In the genomic region with DNA sequence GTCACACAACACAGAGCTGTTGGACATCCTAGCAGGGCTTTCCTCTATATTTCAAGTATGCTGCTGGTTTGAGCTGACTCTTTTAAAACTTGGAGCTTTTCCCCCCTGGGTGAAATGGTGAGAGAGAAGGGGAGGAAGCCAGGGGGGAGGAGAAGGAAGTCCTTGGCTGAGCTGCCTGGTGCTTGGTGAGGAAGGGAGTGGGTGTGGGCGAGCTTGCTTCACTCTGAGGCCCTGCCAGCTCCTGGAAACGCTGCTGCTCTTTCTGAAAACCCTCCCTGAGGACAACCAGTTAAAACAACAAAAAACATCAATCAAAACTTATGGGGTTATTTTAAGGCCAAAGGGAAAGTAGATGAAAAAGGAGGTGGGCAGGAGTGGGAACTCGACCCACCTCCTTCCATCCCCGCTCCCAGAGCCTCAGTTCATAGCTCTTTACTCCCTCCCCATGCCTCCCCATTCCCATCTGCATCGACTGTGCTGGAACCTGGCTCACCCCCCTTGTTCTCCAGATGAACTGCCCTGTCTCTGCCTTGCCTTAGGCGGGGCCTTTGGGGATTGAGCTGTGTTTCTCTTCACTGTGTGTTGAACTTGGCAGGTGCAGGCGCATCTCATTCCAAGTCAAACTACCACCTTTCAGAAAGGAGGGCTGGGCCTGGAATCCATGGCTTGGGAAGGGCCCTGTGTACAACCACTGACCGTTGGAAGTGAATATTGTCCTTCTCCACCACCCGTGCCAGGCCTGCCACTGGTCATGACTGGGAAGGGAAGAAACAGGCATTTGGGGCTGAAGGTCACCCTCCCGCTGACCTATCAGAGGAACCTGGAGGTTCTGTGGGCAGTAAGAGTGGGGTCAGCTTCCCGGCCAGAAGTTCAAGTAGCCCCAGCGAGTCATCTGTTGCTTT, we compare ENCODE assay signal across 10 cellular contexts.
A peak's percentile ranks its signal among the peaks of the same experiment; 100 is the strongest.
DNase-seq lines count a peak whose midpoint lies in the region; ATAC-seq and TF ChIP-seq lines count a peak whose summit lies in the region.
"Had no signal": no experiment of that assay in that cellular context is flagged by ENCODE, and none has a peak within 500 bp of the region (broad histone marks: within the 10 kb centered on the region; RNA-seq: fewer than 3 reads in every experiment).

No MANE protein-coding gene starts in this region.

- H3K4me3 ChIP-seq in mammary epithelial cell (replicated peaks in 1 of 3; ENCODE audit: insufficient read depth in 1 of 3, low read depth in 2 of 3, low read length in 3 of 3) = no peak overlapping the region
- H3K4me3 ChIP-seq in left lung = no peak overlapping the region
- no peak overlapping the region for H3K4me3 ChIP-seq in sigmoid colon
- H3K4me3 ChIP-seq in H7 (ENCODE audit: insufficient read depth, low read depth, low read length) = no peak overlapping the region

- no peak overlapping the region for H3K4me3 Mint-ChIP-seq in activated T-cell treated with anti-CD3 and anti-CD28 coated beads, Interleukin-2, amount 50 U/mL, for 24 hours
- H3K4me3 Mint-ChIP-seq: activated B cell treated with CpG ODN at 0.5 μM for 24 hours; activated naive CD4-positive, alpha-beta T cell treated with anti-CD3 and anti-CD28 coated beads, Interleukin-2, amount 10 ng/mL, durations not matched to agents 7 days and 5 days had no signal

- in situ Hi-C loops in mammary epithelial cell (cut with MboI; ENCODE audit: low sequenced_read_pairs in 2 of 2) = no loop called here

- H3K9me3 Mint-ChIP-seq in activated T-cell treated with anti-CD3 and anti-CD28 coated beads, Interleukin-2, amount 50 U/mL, for 24 hours = no peaks in the 10 kb centered on the region
- H3K9me3 Mint-ChIP-seq: activated B cell treated with CpG ODN at 0.5 μM for 24 hours; activated naive CD4-positive, alpha-beta T cell treated with anti-CD3 and anti-CD28 coated beads, Interleukin-2, amount 10 ng/mL, durations not matched to agents 7 days and 5 days had no signal

- H3K36me3 ChIP-seq in mammary epithelial cell (ENCODE audit: insufficient read depth, low read length) (no peaks in the 10 kb centered on the region), left lung (no peaks in the 10 kb centered on the region), sigmoid colon (no peaks in the 10 kb centered on the region), H7 (replicated peaks; ENCODE audit: control insufficient read depth, insufficient read depth, low read length) (no peaks in the 10 kb centered on the region)

- peak overlapping the region; percentile 79 for H2AFZ ChIP-seq in mammary epithelial cell (ENCODE audit: low read depth, low read length)

- no peak for TF ChIP-seq POLR2A in sigmoid colon (IDR thresholded peaks at IDR 0.05)

- CTCF ChIA-PET in mammary epithelial cell (lab: Charles Lee; ENCODE audit: low non-redundant PET) = no interaction called here

- ATAC-seq in left lung = peak; percentile 84
- ATAC-seq in HG03442 (IDR thresholded peaks at IDR 0.05; ENCODE audit: unreplicated experiment) = no peak

- peaks cover 51% of the 10 kb centered on the region for H3K27me3 Mint-ChIP-seq in activated T-cell treated with anti-CD3 and anti-CD28 coated beads, Interleukin-2, amount 50 U/mL, for 24 hours

- H3K79me2 ChIP-seq in mammary epithelial cell (ENCODE audit: insufficient read depth, low read length) = no peaks in the 10 kb centered on the region

- H3K4me2 ChIP-seq in mammary epithelial cell (ENCODE audit: insufficient read depth, low read depth, low read length) = no peak overlapping the region

- H3K4me1 Mint-ChIP-seq in activated T-cell treated with anti-CD3 and anti-CD28 coated beads, Interleukin-2, amount 50 U/mL, for 24 hours (ENCODE audit: low read depth) = no peaks in the 10 kb centered on the region
- H3K4me1 Mint-ChIP-seq: activated naive CD4-positive, alpha-beta T cell treated with anti-CD3 and anti-CD28 coated beads, Interleukin-2, amount 10 ng/mL, durations not matched to agents 7 days and 5 days had no signal

- H3K27ac ChIP-seq in mammary epithelial cell (ENCODE audit: insufficient read depth, low read depth, low read length) (no peak overlapping the region), left lung (peak overlapping the region in 1 of 2 donors; percentile 37), sigmoid colon (peak overlapping the region in 3 of 4 donors; percentile 19 to 45 (median 20))

- H3K36me3 Mint-ChIP-seq in activated T-cell treated with anti-CD3 and anti-CD28 coated beads, Interleukin-2, amount 50 U/mL, for 24 hours (ENCODE audit: low read depth) = no peaks in the 10 kb centered on the region
- H3K36me3 Mint-ChIP-seq: activated naive CD4-positive, alpha-beta T cell treated with anti-CD3 and anti-CD28 coated beads, Interleukin-2, amount 10 ng/mL, durations not matched to agents 7 days and 5 days had no signal

- H4K20me1 ChIP-seq in mammary epithelial cell (ENCODE audit: insufficient read depth, low read length) = no peaks in the 10 kb centered on the region

- TF ChIP-seq EP300 in sigmoid colon (IDR thresholded peaks at IDR 0.05) = no peak

- no peak overlapping the region for H3K27ac Mint-ChIP-seq in activated T-cell treated with anti-CD3 and anti-CD28 coated beads, Interleukin-2, amount 50 U/mL, for 24 hours
- H3K27ac Mint-ChIP-seq: activated B cell treated with CpG ODN at 0.5 μM for 24 hours; activated naive CD4-positive, alpha-beta T cell treated with anti-CD3 and anti-CD28 coated beads, Interleukin-2, amount 10 ng/mL, durations not matched to agents 7 days and 5 days had no signal

- H3K4me1 ChIP-seq in mammary epithelial cell (ENCODE audit: insufficient read depth, low read length) (peaks cover 9% of the 10 kb centered on the region), left lung (peaks cover 14 to 16% of the 10 kb centered on the region in 2 donors), sigmoid colon (peaks cover 0 to 24% (median 18%) of the 10 kb centered on the region in 4 donors)

- TF ChIP-seq CTCF in mammary epithelial cell (conservative IDR thresholded peaks at IDR 0.05 in 1 of 2, IDR thresholded peaks at IDR 0.05 in 1 of 2; ENCODE audit: extremely low read depth in 1 of 2, insufficient read depth in 1 of 2, low read depth in 1 of 2, low read length in 2 of 2) (no peak), left lung (IDR thresholded peaks at IDR 0.05) (no peak), sigmoid colon (IDR thresholded peaks at IDR 0.05) (no peak)

- DNase-seq in KG1 (lab: John Stamatoyannopoulos, UW) (peak; percentile 36), mammary epithelial cell (no peak), left lung (peak in 1 of 2 donors; percentile 53), sigmoid colon (peak; percentile 84), kidney glomerular epithelial cell (lab: John Stamatoyannopoulos, UW) (no peak), H7 (no peak)
- DNase-seq in activated T-cell treated with anti-CD3 and anti-CD28 coated beads, Interleukin-2, amount 50 U/mL, for 24 hours = no peak
- DNase-seq: activated B cell treated with CpG ODN at 0.5 μM for 24 hours; activated naive CD4-positive, alpha-beta T cell treated with anti-CD3 and anti-CD28 coated beads, Interleukin-2, amount 10 ng/mL, durations not matched to agents 7 days and 5 days had no signal

- no peak overlapping the region for H3K9ac ChIP-seq in mammary epithelial cell (ENCODE audit: insufficient read depth, low read length)

- dilution Hi-C loops in mammary epithelial cell (cut with HindIII; ENCODE audit: low sequenced_read_pairs) = no loop called here

- 15% methylated on average over 11 of the region's 12 CpGs for WGBS in mammary epithelial cell (ENCODE audit: low coverage, missing lambda C conversion rate)
- WGBS in sigmoid colon, 2 donors = 22 to 53% methylated on average over 12 of the region's 12 CpGs

- intact Hi-C loops in mammary epithelial cell (cut with micrococcal nuclease) (no loop called here), left lung (cut with DNase I) (no loop called here), sigmoid colon (cut with DNase I) (no loop called here)

- H3K9me3 ChIP-seq in mammary epithelial cell (replicated peaks; ENCODE audit: insufficient read depth, low read length) (no peaks in the 10 kb centered on the region), left lung (no peaks in the 10 kb centered on the region), sigmoid colon (no peaks in the 10 kb centered on the region)

- no peaks in the 10 kb centered on the region for H3K27me3 ChIP-seq in mammary epithelial cell (ENCODE audit: insufficient read depth, low read length)
- no peaks in the 10 kb centered on the region for H3K27me3 ChIP-seq in left lung
- no peaks in the 10 kb centered on the region for H3K27me3 ChIP-seq in sigmoid colon
- no peaks in the 10 kb centered on the region for H3K27me3 ChIP-seq in H7 (ENCODE audit: control insufficient read depth, insufficient read depth, low read length)

- BruUV-seq in mammary epithelial cell (replicated peaks; lab: Mats Ljungman, UMichigan) = no TSS peak

Comparison
In these comparisons a context has a peak if more than half of its experiments do, and no peak if none do; other contexts are left out.
1. DNase-seq: peak in KG1 (single experiment) and sigmoid colon (single experiment); none in mammary epithelial cell (single experiment), activated T-cell treated with anti-CD3 and anti-CD28 coated beads, Interleukin-2, amount 50 U/mL, for 24 hours (single experiment), kidney glomerular epithelial cell (single experiment) and H7 (single experiment).